In the genomic region with DNA sequence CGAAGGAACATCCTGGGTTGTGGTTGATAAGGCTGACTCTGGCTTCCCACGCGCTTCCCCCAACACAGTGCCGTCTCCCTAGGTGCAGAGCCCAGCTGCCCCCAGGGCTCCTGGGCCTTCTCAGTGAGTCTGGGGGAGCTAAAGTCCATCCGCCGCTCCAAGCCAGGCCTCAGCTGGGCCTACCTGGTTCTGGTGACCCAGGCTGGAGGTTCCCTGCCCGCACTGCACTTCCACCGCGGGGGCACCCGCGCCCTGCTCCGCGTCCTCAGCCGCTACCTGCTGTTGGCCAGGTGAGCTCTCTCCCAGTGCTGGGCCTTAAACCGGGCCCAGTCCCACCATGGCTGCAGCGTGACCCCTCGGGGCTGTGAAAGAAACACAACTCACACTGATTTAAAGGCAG, we compare ENCODE assay signal across 23 cellular contexts. TPM values are rescaled to one million over a fixed set of nuclear protein-coding genes. Genes with fewer than 3 reads are reported as not detected.
DNase-seq lines count a peak whose midpoint lies in the region; ATAC-seq, FAIRE-seq and TF ChIP-seq lines count a peak whose summit lies in the region.
"Had no signal": no experiment of that assay in that cellular context is flagged by ENCODE, and none has a peak within 500 bp of the region (broad histone marks: within the 10 kb centered on the region; RNA-seq: fewer than 3 reads in every experiment).

No MANE protein-coding gene starts in this region.

- ATAC-seq in HepG2 (no peak), GM21529 (IDR thresholded peaks at IDR 0.05; ENCODE audit: unreplicated experiment) (no peak)
- ATAC-seq: HCT116, PC-3 had no signal

- intact Hi-C loops in HepG2 (cut with micrococcal nuclease; ENCODE audit: unreplicated experiment), result no loop called here
- intact Hi-C loops in spleen (cut with DNase I; ENCODE audit: low total_unique reads), result no loop called here

- H3K4me1 ChIP-seq in BLaER1 (peaks cover 62% of the 10 kb centered on the region), HepG2 (ENCODE audit: insufficient read depth, low read length) (peaks cover 21% of the 10 kb centered on the region), spleen (peaks cover 4 to 28% (median 14%) of the 10 kb centered on the region in 6 donors)

- no peak overlapping the region for H3K27ac Mint-ChIP-seq in mesothelial cell of epicardium

- H3K4me1 Mint-ChIP-seq in mesothelial cell of epicardium, result peaks cover 14% of the 10 kb centered on the region

- H3K79me2 ChIP-seq in HepG2 (ENCODE audit: insufficient read depth, low read length), result peaks cover 14% of the 10 kb centered on the region

- H3K4me3 ChIP-seq in BLaER1 (no peak overlapping the region), HepG2 (replicated peaks in 1 of 3; ENCODE audit: insufficient read depth in 1 of 3, low read depth in 2 of 3, low read length in 3 of 3) (no peak overlapping the region), spleen (no peak overlapping the region)

- H4K20me1 ChIP-seq in BLaER1 (no peaks in the 10 kb centered on the region; the same call in 1 of the 2 replicates), HepG2 (ENCODE audit: insufficient read depth, low read length) (peaks cover 5% of the 10 kb centered on the region)

- H2AFZ ChIP-seq in HepG2 (ENCODE audit: low read length), result no peak overlapping the region

- H3K36me3 ChIP-seq in BLaER1, result peaks cover 60% of the 10 kb centered on the region
- peaks cover 23 to 62% of the 10 kb centered on the region in 2 experiments for H3K36me3 ChIP-seq in HepG2 (replicated peaks in 1 of 2; ENCODE audit: control insufficient read depth in 1 of 2, insufficient read depth in 2 of 2, low read length in 2 of 2)
- H3K36me3 ChIP-seq in spleen, result peaks cover 9 to 77% (median 64%) of the 10 kb centered on the region in 6 donors

- no peak for TF ChIP-seq RAD21 in HepG2 (CRISPR knock-in tag; IDR thresholded peaks at IDR 0.05)

- H3K9ac ChIP-seq in BLaER1, result peak overlapping the region; percentile 24; the same call in 1 of the 2 replicates
- H3K9ac ChIP-seq in HepG2 (ENCODE audit: insufficient read depth, low read depth, low read length), result no peak overlapping the region
- H3K9ac ChIP-seq: SK-N-SH had no signal

- in situ Hi-C loops in HepG2 (cut with HindIII; ENCODE audit: extremely low pct_ligation_motif_present, low pct_unique_long_range_greater_than_20kb), result no loop called here

- no TSS peak for BruUV-seq in HepG2 (replicated peaks; lab: Mats Ljungman, UMichigan)

- TF ChIP-seq EP300 in HepG2 (IDR thresholded peaks at IDR 0.05; ENCODE audit: low read depth in 2 of 2, low read length in 2 of 2) (no peak), HepG2 (CRISPR knock-in tag; IDR thresholded peaks at IDR 0.05; ENCODE audit: borderline replicate concordance) (no peak)

- no peaks in the 10 kb centered on the region for H3K27me3 Mint-ChIP-seq in mesothelial cell of epicardium (ENCODE audit: low read depth)
- H3K27me3 Mint-ChIP-seq: CD4-positive, alpha-beta memory T cell had no signal

- CTCF ChIA-PET in HepG2 (lab: Yijun Ruan, JAX; ENCODE audit: low intra/inter-chr PET ratio, low total read pairs), result no interaction called here

- TF ChIP-seq POLR2A in HepG2 (IDR thresholded peaks at IDR 0.05; ENCODE audit: insufficient read depth in 1 of 2, low read depth in 2 of 2, low read length in 2 of 2), result no peak
- no peak for TF ChIP-seq POLR2A in spleen (IDR thresholded peaks at IDR 0.05)

- H3K27ac ChIP-seq in BLaER1 (no peak overlapping the region), VCaP (0 out of 2 replicates have a peak overlapping the region, but pooled peaks have one; percentile 8), HepG2 (ENCODE audit: extremely low read length, insufficient read depth, low read length) (no peak overlapping the region), spleen (no peak overlapping the region)

- no peaks in the 10 kb centered on the region for H3K9me3 Mint-ChIP-seq in mesothelial cell of epicardium
- H3K9me3 Mint-ChIP-seq: CD4-positive, alpha-beta memory T cell; IgD-negative memory B cell had no signal

- POLR2A ChIA-PET in HepG2 (lab: Yijun Ruan, JAX), result interaction anchor here (1.0 kb wide), 1 partner anchor 12 kb away, joined by 3 read pairs; no protein-coding TSS in a partner anchor

- DNase-seq in HepG2 (ENCODE audit: low spot score) (no peak), spleen (peak; percentile 74), mesothelial cell of epicardium (ENCODE audit: low spot score in 2 of 2, unreplicated experiment in 2 of 2) (no peak), NCI-H1417 treated with DMSO at 0.1 percent for 48 hours (lab: John Stamatoyannopoulos, UW) (no peak)
- DNase-seq: C1 segment of cervical spinal cord; CD4-positive, alpha-beta memory T cell; COR-L47; GOT3; NCI-H1092; NCI-H1436 treated with DMSO at 0.1 percent for 48 hours; NCI-H187 treated with DMSO at 0.1 percent for 48 hours; NCI-H2171 treated with DMSO at 0.1 percent for 48 hours; NCI-H524; NCI-H748 treated with DMSO at 0.1 percent for 48 hours had no signal

- peaks cover 6% of the 10 kb centered on the region; the same call in 1 of the 2 replicates for H3K9me3 ChIP-seq in BLaER1
- H3K9me3 ChIP-seq in HepG2 (ENCODE audit: low read length), result no peaks in the 10 kb centered on the region
- H3K9me3 ChIP-seq in spleen, result no peaks in the 10 kb centered on the region
- H3K9me3 ChIP-seq: SK-N-SH had no signal

- H3K36me3 Mint-ChIP-seq in mesothelial cell of epicardium, result peaks cover 39% of the 10 kb centered on the region

- FAIRE-seq in HepG2 (lab: Jason Lieb, UNC), result no peak
- FAIRE-seq: A204.1, G401.6 had no signal

- no peak overlapping the region for H3K4me3 Mint-ChIP-seq in mesothelial cell of epicardium
- H3K4me3 Mint-ChIP-seq: IgD-negative memory B cell had no signal

- 100% methylated on average over 3 of the region's 17 CpGs for WGBS in HepG2 (ENCODE audit: low lambda C conversion rate)
- 94 to 98% (median 96%) methylated on average over 12 to 17 of the region's 17 CpGs for WGBS in spleen, 5 donors

- H3K4me2 ChIP-seq in BLaER1 (no peak overlapping the region), HepG2 (ENCODE audit: low read depth, low read length) (no peak overlapping the region)
- H3K4me2 ChIP-seq: SK-N-SH had no signal

- TF ChIP-seq CTCF in VCaP (conservative IDR thresholded peaks at IDR 0.05) (no peak), HepG2 (CRISPR knock-in tag; IDR thresholded peaks at IDR 0.05) (no peak), spleen (IDR thresholded peaks at IDR 0.05 in 8 of 11, conservative IDR thresholded peaks at IDR 0.05 in 3 of 11) (no peak), mesothelial cell of epicardium (IDR thresholded peaks at IDR 0.05; ENCODE audit: unreplicated experiment) (no peak)

- H3K27me3 ChIP-seq in BLaER1, result no peaks in the 10 kb centered on the region
- no peaks in the 10 kb centered on the region; a peak in 1 of 5 replicates for H3K27me3 ChIP-seq in HepG2 (ENCODE audit: control insufficient read depth in 1 of 2, insufficient read depth in 2 of 2, low read length in 2 of 2)
- H3K27me3 ChIP-seq in spleen (replicated peaks in 1 of 7), result no peaks in the 10 kb centered on the region

RNA-seq across cellular contexts. Expression of a gene that starts 3.7 kb away (rescaled TPM):
- total RNA-seq in HepG2 (2016; rRNA removed; fragmentation: Illumina TruSeq; extraction: Trizol) (3.6 and 9.7 TPM in 2 replicates), spleen (10 to 100 TPM; 26.8 to 53.5 (median 38.2) TPM), mesothelial cell of epicardium (46.8 to 53.7 TPM (median 49.7 TPM) in 3 replicates)
- total RNA-seq in HepG2 (2016; cell fraction: cytosol; rRNA removed; fragmentation: Illumina TruSeq; extraction: Trizol; ENCODE audit: low read depth), result 3.6 and 4.6 TPM in 2 replicates
- total RNA-seq in HepG2 (2016; cell fraction: insoluble cytoplasmic fraction; rRNA removed; fragmentation: Illumina TruSeq; extraction: Trizol), result 4.5 and 10.0 TPM in 2 replicates
- 7.6 and 8.5 TPM in 2 replicates for total RNA-seq in HepG2 (2016; cell fraction: membrane; rRNA removed; fragmentation: Illumina TruSeq; extraction: Trizol)
- 8.6 and 13.7 TPM in 2 replicates for total RNA-seq in HepG2 (2016; cell fraction: nucleus; rRNA removed; fragmentation: Illumina TruSeq; extraction: Trizol)
- polyA plus RNA-seq in HepG2 (2011; rRNA removed) (16.9 and 21.6 TPM in 2 replicates), spleen (10 to 100 TPM; 20.8 to 39.8 (median 34.9) TPM)
- 7.9 and 12.0 TPM in 2 replicates for polyA plus RNA-seq in HepG2 (2011; cell fraction: cytosol; rRNA removed)
- polyA plus RNA-seq in HepG2 (2011; cell fraction: nucleus; rRNA removed), result 83.8 and 108 TPM in 2 replicates
- 19.0 and 23.3 TPM in 2 replicates for polyA plus RNA-seq in HepG2 (2012)
- polyA plus RNA-seq in HepG2 (2016; cell fraction: cytosol; fragmentation: Illumina TruSeq; extraction: Trizol; ENCODE audit: low read depth), result 4.7 and 5.1 TPM in 2 replicates
- 10.7 and 15.1 TPM in 2 replicates for polyA plus RNA-seq in HepG2 (2016; cell fraction: insoluble cytoplasmic fraction; fragmentation: Illumina TruSeq; extraction: Trizol; ENCODE audit: low read depth)
- polyA plus RNA-seq in HepG2 (2016; cell fraction: membrane; fragmentation: Illumina TruSeq; extraction: Trizol; ENCODE audit: low read depth), result 9.3 and 10.8 TPM in 2 replicates
- 45.7 and 46.6 TPM in 2 replicates for polyA plus RNA-seq in HepG2 (2016; cell fraction: nucleus; fragmentation: Illumina TruSeq; extraction: Trizol; ENCODE audit: insufficient read depth, low read depth)
- polyA minus RNA-seq in HepG2 (2011; rRNA and poly(A)+ RNA removed; ENCODE audit: low replicate concordance), result 14.8 and 17.4 TPM in 2 replicates
- 9.8 and 11.2 TPM in 2 replicates for polyA minus RNA-seq in HepG2 (2011; cell fraction: cytosol; rRNA and poly(A)+ RNA removed)
- 16.0 and 24.2 TPM in 2 replicates for polyA minus RNA-seq in HepG2 (2011; cell fraction: nucleus; rRNA and poly(A)+ RNA removed)

RNA-seq across cellular contexts. Expression of a gene that starts 4.0 kb away (rescaled TPM):
- total RNA-seq in HepG2 (2016; rRNA removed; fragmentation: Illumina TruSeq; extraction: Trizol), result 10.9 and 13.5 TPM in 2 replicates
- total RNA-seq in HepG2 (2016; cell fraction: cytosol; rRNA removed; fragmentation: Illumina TruSeq; extraction: Trizol; ENCODE audit: low read depth), result 6.3 and 7.3 TPM in 2 replicates
- total RNA-seq in HepG2 (2016; cell fraction: insoluble cytoplasmic fraction; rRNA removed; fragmentation: Illumina TruSeq; extraction: Trizol), result 10.3 and 14.9 TPM in 2 replicates
- total RNA-seq in HepG2 (2016; cell fraction: membrane; rRNA removed; fragmentation: Illumina TruSeq; extraction: Trizol), result 14.8 and 16.5 TPM in 2 replicates
- total RNA-seq in HepG2 (2016; cell fraction: nucleus; rRNA removed; fragmentation: Illumina TruSeq; extraction: Trizol), result 12.4 and 13.6 TPM in 2 replicates
- polyA plus RNA-seq in HepG2 (2011; rRNA removed), result 27.8 and 30.0 TPM in 2 replicates
- polyA plus RNA-seq in HepG2 (2011; cell fraction: cytosol; rRNA removed), result 29.0 and 32.7 TPM in 2 replicates
- 56.2 and 76.4 TPM in 2 replicates for polyA plus RNA-seq in HepG2 (2011; cell fraction: nucleus; rRNA removed)
- 19.5 and 19.7 TPM in 2 replicates for polyA plus RNA-seq in HepG2 (2012)
- 22.7 and 24.3 TPM in 2 replicates for polyA plus RNA-seq in HepG2 (2016; cell fraction: cytosol; fragmentation: Illumina TruSeq; extraction: Trizol; ENCODE audit: low read depth)
- 43.5 and 52.7 TPM in 2 replicates for polyA plus RNA-seq in HepG2 (2016; cell fraction: insoluble cytoplasmic fraction; fragmentation: Illumina TruSeq; extraction: Trizol; ENCODE audit: low read depth)
- 46.7 and 51.1 TPM in 2 replicates for polyA plus RNA-seq in HepG2 (2016; cell fraction: membrane; fragmentation: Illumina TruSeq; extraction: Trizol; ENCODE audit: low read depth)
- 55.9 and 59.4 TPM in 2 replicates for polyA plus RNA-seq in HepG2 (2016; cell fraction: nucleus; fragmentation: Illumina TruSeq; extraction: Trizol; ENCODE audit: insufficient read depth, low read depth)
- polyA minus RNA-seq in HepG2 (2011; rRNA and poly(A)+ RNA removed; ENCODE audit: low replicate concordance), result 25.3 and 37.7 TPM in 2 replicates
- polyA minus RNA-seq in HepG2 (2011; cell fraction: cytosol; rRNA and poly(A)+ RNA removed), result 13.0 and 14.0 TPM in 2 replicates
- polyA minus RNA-seq in HepG2 (2011; cell fraction: nucleus; rRNA and poly(A)+ RNA removed), result 21.9 and 22.5 TPM in 2 replicates
- total RNA-seq in spleen, result 10 to 100 TPM in 6 of 7 donors, 1 to 10 TPM in 1; 8.7 to 27.8 (median 20.1) TPM
- polyA plus RNA-seq in spleen, result 10 to 100 TPM; 11.6 to 24.8 (median 13.9) TPM
- total RNA-seq in mesothelial cell of epicardium, result 41.8 to 45.3 TPM (median 42.5 TPM) in 3 replicates

RNA-seq across cellular contexts. Expression of a gene that starts 13.8 kb away (rescaled TPM):
- total RNA-seq in HepG2 (2016; rRNA removed; fragmentation: Illumina TruSeq; extraction: Trizol) (12.5 and 27.1 TPM in 2 replicates), spleen (100 to 1,000 TPM in 5 of 7 donors, 10 to 100 TPM in 2; 80.9 to 203 (median 111) TPM), mesothelial cell of epicardium (96.6 to 103 TPM (median 97.8 TPM) in 3 replicates)
- total RNA-seq in HepG2 (2016; cell fraction: cytosol; rRNA removed; fragmentation: Illumina TruSeq; extraction: Trizol; ENCODE audit: low read depth), result 15.1 and 16.6 TPM in 2 replicates
- 14.0 and 23.3 TPM in 2 replicates for total RNA-seq in HepG2 (2016; cell fraction: insoluble cytoplasmic fraction; rRNA removed; fragmentation: Illumina TruSeq; extraction: Trizol)
- total RNA-seq in HepG2 (2016; cell fraction: membrane; rRNA removed; fragmentation: Illumina TruSeq; extraction: Trizol), result 10.4 and 12.6 TPM in 2 replicates
- total RNA-seq in HepG2 (2016; cell fraction: nucleus; rRNA removed; fragmentation: Illumina TruSeq; extraction: Trizol), result 22.5 and 24.4 TPM in 2 replicates
- polyA plus RNA-seq in HepG2 (2011; rRNA removed) (12.7 and 17.0 TPM in 2 replicates), spleen (100 to 1,000 TPM in 1 of 3 donors, 10 to 100 TPM in 2; 36.6 to 135 (median 66.2) TPM)
- 6.9 and 10.2 TPM in 2 replicates for polyA plus RNA-seq in HepG2 (2011; cell fraction: cytosol; rRNA removed)
- 96.1 and 104 TPM in 2 replicates for polyA plus RNA-seq in HepG2 (2011; cell fraction: nucleus; rRNA removed)
- polyA plus RNA-seq in HepG2 (2012), result 14.4 and 18.2 TPM in 2 replicates
- polyA plus RNA-seq in HepG2 (2016; cell fraction: cytosol; fragmentation: Illumina TruSeq; extraction: Trizol; ENCODE audit: low read depth), result 6.4 and 8.2 TPM in 2 replicates
- polyA plus RNA-seq in HepG2 (2016; cell fraction: insoluble cytoplasmic fraction; fragmentation: Illumina TruSeq; extraction: Trizol; ENCODE audit: low read depth), result 11.5 and 13.4 TPM in 2 replicates
- 11.3 and 40.2 TPM in 2 replicates for polyA plus RNA-seq in HepG2 (2016; cell fraction: membrane; fragmentation: Illumina TruSeq; extraction: Trizol; ENCODE audit: low read depth)
- 87.3 and 98.8 TPM in 2 replicates for polyA plus RNA-seq in HepG2 (2016; cell fraction: nucleus; fragmentation: Illumina TruSeq; extraction: Trizol; ENCODE audit: insufficient read depth, low read depth)
- polyA minus RNA-seq in HepG2 (2011; rRNA and poly(A)+ RNA removed; ENCODE audit: low replicate concordance), result 16.1 and 37.1 TPM in 2 replicates
- polyA minus RNA-seq in HepG2 (2011; cell fraction: cytosol; rRNA and poly(A)+ RNA removed), result 9.8 and 10.1 TPM in 2 replicates
- polyA minus RNA-seq in HepG2 (2011; cell fraction: nucleus; rRNA and poly(A)+ RNA removed), result 30.5 and 40.2 TPM in 2 replicates

RNA-seq across cellular contexts. Expression of a gene that starts 15.5 kb away (rescaled TPM):
- total RNA-seq in HepG2 (2016; rRNA removed; fragmentation: Illumina TruSeq; extraction: Trizol) (not detected in 2 replicates), spleen (10 to 100 TPM in 1 of 7 donors, 1 to 10 TPM in 6; 1.1 to 20.2 (median 2.8) TPM), mesothelial cell of epicardium (1.3 to 1.7 TPM (median 1.6 TPM) in 3 replicates)
- not detected in 2 replicates for total RNA-seq in HepG2 (2016; cell fraction: cytosol; rRNA removed; fragmentation: Illumina TruSeq; extraction: Trizol; ENCODE audit: low read depth)
- total RNA-seq in HepG2 (2016; cell fraction: insoluble cytoplasmic fraction; rRNA removed; fragmentation: Illumina TruSeq; extraction: Trizol), result 0.18 and 0.30 TPM in 2 replicates
- not detected in 2 replicates for total RNA-seq in HepG2 (2016; cell fraction: membrane; rRNA removed; fragmentation: Illumina TruSeq; extraction: Trizol)
- total RNA-seq in HepG2 (2016; cell fraction: nucleus; rRNA removed; fragmentation: Illumina TruSeq; extraction: Trizol), result not detected in 2 replicates
- polyA plus RNA-seq in HepG2 (2011; rRNA removed) (not detected in 2 replicates), spleen (1 to 10 TPM; 3.9 to 9.3 (median 6.4) TPM)
- 0.08 TPM in 1 of 2 replicates, not detected in the other for polyA plus RNA-seq in HepG2 (2011; cell fraction: cytosol; rRNA removed)
- polyA plus RNA-seq in HepG2 (2011; cell fraction: nucleus; rRNA removed), result 0.16 and 0.28 TPM in 2 replicates
- polyA plus RNA-seq in HepG2 (2012), result 0.50 TPM in 1 of 2 replicates, not detected in the other
- 0.29 TPM in 1 of 2 replicates, not detected in the other for polyA plus RNA-seq in HepG2 (2016; cell fraction: cytosol; fragmentation: Illumina TruSeq; extraction: Trizol; ENCODE audit: low read depth)
- not detected in 2 replicates for polyA plus RNA-seq in HepG2 (2016; cell fraction: insoluble cytoplasmic fraction; fragmentation: Illumina TruSeq; extraction: Trizol; ENCODE audit: low read depth)
- not detected in 2 replicates for polyA plus RNA-seq in HepG2 (2016; cell fraction: membrane; fragmentation: Illumina TruSeq; extraction: Trizol; ENCODE audit: low read depth)
- polyA plus RNA-seq in HepG2 (2016; cell fraction: nucleus; fragmentation: Illumina TruSeq; extraction: Trizol; ENCODE audit: insufficient read depth, low read depth), result not detected in 2 replicates
- 0.09 TPM in 1 of 2 replicates, not detected in the other for polyA minus RNA-seq in HepG2 (2011; rRNA and poly(A)+ RNA removed; ENCODE audit: low replicate concordance)
- not detected in 2 replicates for polyA minus RNA-seq in HepG2 (2011; cell fraction: cytosol; rRNA and poly(A)+ RNA removed)
- not detected in 2 replicates for polyA minus RNA-seq in HepG2 (2011; cell fraction: nucleus; rRNA and poly(A)+ RNA removed)

RNA-seq across cellular contexts. Expression of a gene that starts 30.2 kb away (rescaled TPM):
- total RNA-seq in HepG2 (2016; rRNA removed; fragmentation: Illumina TruSeq; extraction: Trizol), result 59.4 and 68.5 TPM in 2 replicates
- 30.7 and 36.0 TPM in 2 replicates for total RNA-seq in HepG2 (2016; cell fraction: cytosol; rRNA removed; fragmentation: Illumina TruSeq; extraction: Trizol; ENCODE audit: low read depth)
- total RNA-seq in HepG2 (2016; cell fraction: insoluble cytoplasmic fraction; rRNA removed; fragmentation: Illumina TruSeq; extraction: Trizol), result 67.3 and 74.4 TPM in 2 replicates
- total RNA-seq in HepG2 (2016; cell fraction: membrane; rRNA removed; fragmentation: Illumina TruSeq; extraction: Trizol), result 45.7 and 54.4 TPM in 2 replicates
- 68.2 and 84.3 TPM in 2 replicates for total RNA-seq in HepG2 (2016; cell fraction: nucleus; rRNA removed; fragmentation: Illumina TruSeq; extraction: Trizol)
- 63.5 and 77.7 TPM in 2 replicates for polyA plus RNA-seq in HepG2 (2011; rRNA removed)
- 27.3 and 44.2 TPM in 2 replicates for polyA plus RNA-seq in HepG2 (2011; cell fraction: cytosol; rRNA removed)
- 387 and 441 TPM in 2 replicates for polyA plus RNA-seq in HepG2 (2011; cell fraction: nucleus; rRNA removed)
- 72.7 and 99.0 TPM in 2 replicates for polyA plus RNA-seq in HepG2 (2012)
- 24.0 and 27.8 TPM in 2 replicates for polyA plus RNA-seq in HepG2 (2016; cell fraction: cytosol; fragmentation: Illumina TruSeq; extraction: Trizol; ENCODE audit: low read depth)
- polyA plus RNA-seq in HepG2 (2016; cell fraction: insoluble cytoplasmic fraction; fragmentation: Illumina TruSeq; extraction: Trizol; ENCODE audit: low read depth), result 78.0 and 94.4 TPM in 2 replicates
- 34.7 and 37.3 TPM in 2 replicates for polyA plus RNA-seq in HepG2 (2016; cell fraction: membrane; fragmentation: Illumina TruSeq; extraction: Trizol; ENCODE audit: low read depth)
- polyA plus RNA-seq in HepG2 (2016; cell fraction: nucleus; fragmentation: Illumina TruSeq; extraction: Trizol; ENCODE audit: insufficient read depth, low read depth), result 178 and 181 TPM in 2 replicates
- polyA minus RNA-seq in HepG2 (2011; rRNA and poly(A)+ RNA removed; ENCODE audit: low replicate concordance), result 73.5 and 109 TPM in 2 replicates
- polyA minus RNA-seq in HepG2 (2011; cell fraction: cytosol; rRNA and poly(A)+ RNA removed), result 42.8 and 45.1 TPM in 2 replicates
- polyA minus RNA-seq in HepG2 (2011; cell fraction: nucleus; rRNA and poly(A)+ RNA removed), result 69.0 and 75.8 TPM in 2 replicates
- 100 to 1,000 TPM in 3 of 7 donors, 10 to 100 TPM in 4; 69.6 to 127 (median 98.4) TPM for total RNA-seq in spleen
- 100 to 1,000 TPM in 1 of 3 donors, 10 to 100 TPM in 2; 61.4 to 120 (median 70.9) TPM for polyA plus RNA-seq in spleen
- total RNA-seq in mesothelial cell of epicardium, result 415 to 431 TPM (median 422 TPM) in 3 replicates
